In genomic region chr3:33278106-33278672, GRCh38 we compare ENCODE assay signal across 8 cellular contexts. TPM values are rescaled to one million over a fixed set of nuclear protein-coding genes. Genes with fewer than 3 reads are reported as not detected.
DNase-seq lines count a peak whose midpoint lies in the region; ATAC-seq and TF ChIP-seq lines count a peak whose summit lies in the region.

No MANE protein-coding gene starts in this region.

- peaks cover 36% of the 10 kb centered on the region for H3K27me3 Mint-ChIP-seq in activated T-helper 17 cell treated with anti-CD3 and anti-CD28 coated beads, Interleukin-2, amount 50 U/mL, for 72 hours

- H3K27me3 ChIP-seq in thoracic aorta (replicated peaks; ENCODE audit: insufficient read depth): no peaks in the 10 kb centered on the region

- ATAC-seq in activated T-helper 17 cell treated with anti-CD3 and anti-CD28 coated beads, Interleukin-2, amount 50 U/mL, for 72 hours (replicated peaks): no peak
- ATAC-seq in thoracic aorta (ENCODE audit: insufficient number of reproducible peaks, low FRiP score, low read depth): no peak

- peak overlapping the region; percentile 40 for H3K4me3 Mint-ChIP-seq in activated T-helper 17 cell treated with anti-CD3 and anti-CD28 coated beads, Interleukin-2, amount 50 U/mL, for 72 hours

- peak overlapping the region; percentile 1 to 73 for H3K27ac ChIP-seq in thoracic aorta

- no peaks in the 10 kb centered on the region for H3K4me1 Mint-ChIP-seq in activated T-helper 17 cell treated with anti-CD3 and anti-CD28 coated beads, Interleukin-2, amount 50 U/mL, for 72 hours

- no peak for TF ChIP-seq CTCF in thoracic aorta (IDR thresholded peaks at IDR 0.05)
- no peak for TF ChIP-seq CTCF in GM13977 (IDR thresholded peaks at IDR 0.05; ENCODE audit: extremely low read depth, insufficient read depth, missing control alignments)

- no peaks in the 10 kb centered on the region for H3K9me3 ChIP-seq in thoracic aorta

- no peaks in the 10 kb centered on the region for H3K36me3 ChIP-seq in thoracic aorta

- DNase-seq in NCI-H2107 treated with DMSO at 0.1 percent for 48 hours (lab: John Stamatoyannopoulos, UW; ENCODE audit: unreplicated experiment) (peak; percentile 4), NCI-H2107 (lab: John Stamatoyannopoulos, UW) (no peak), iris pigment epithelial cell (ENCODE audit: low read depth) (peak; percentile 12), thoracic aorta (ENCODE audit: low spot score) (no peak), NCI-H1048 (lab: John Stamatoyannopoulos, UW) (no peak), GM13977 (ENCODE audit: low spot score) (no peak)
- DNase-seq in activated CD8-positive, alpha-beta memory T cell treated with anti-CD3 and anti-CD28 coated beads, Interleukin-2, amount 50 U/mL, for 4 hours: no peak

- in situ Hi-C loops in GM13977 (cut with MboI; ENCODE audit: low pct_unique_long_range_greater_than_20kb, low sequenced_read_pairs, unreplicated experiment): no loop called here

- H3K9me3 Mint-ChIP-seq in activated T-helper 17 cell treated with anti-CD3 and anti-CD28 coated beads, Interleukin-2, amount 50 U/mL, for 72 hours: no peaks in the 10 kb centered on the region

- H3K36me3 Mint-ChIP-seq in activated T-helper 17 cell treated with anti-CD3 and anti-CD28 coated beads, Interleukin-2, amount 50 U/mL, for 72 hours (ENCODE audit: low read depth): no peaks in the 10 kb centered on the region

- peaks cover 4 to 15% of the 10 kb centered on the region in 2 donors for H3K4me1 ChIP-seq in thoracic aorta (ENCODE audit: control insufficient read depth in 1 of 2, low read depth in 2 of 2)

- H3K4me3 ChIP-seq in thoracic aorta: peak overlapping the region; percentile 81

- H3K27ac Mint-ChIP-seq in activated T-helper 17 cell treated with anti-CD3 and anti-CD28 coated beads, Interleukin-2, amount 50 U/mL, for 72 hours: no peak overlapping the region

RNA-seq across cellular contexts. Expression of gene FBXL2, which starts 0.9 kb away (rescaled TPM):
- under 1 TPM; 0.08 to 0.11 TPM for total RNA-seq in activated T-helper 17 cell treated with anti-CD3 and anti-CD28 coated beads, Interleukin-2, amount 50 U/mL, for 72 hours
- total RNA-seq in thoracic aorta: 10 to 100 TPM; 21.7 to 24.6 TPM

RNA-seq across cellular contexts. Expression of gene SUSD5, which starts 59.6 kb away (rescaled TPM):
- total RNA-seq in activated T-helper 17 cell treated with anti-CD3 and anti-CD28 coated beads, Interleukin-2, amount 50 U/mL, for 72 hours: not detected
- total RNA-seq in thoracic aorta: 100 to 1,000 TPM; 259 to 273 TPM

Comparison
In these comparisons a context has a peak if more than half of its experiments do, and no peak if none do; other contexts are left out.
1. DNase-seq: peak in NCI-H2107 treated with DMSO at 0.1 percent for 48 hours (single experiment) and iris pigment epithelial cell (single experiment); none in NCI-H2107 (single experiment), thoracic aorta (single experiment), activated CD8-positive, alpha-beta memory T cell treated with anti-CD3 and anti-CD28 coated beads, Interleukin-2, amount 50 U/mL, for 4 hours (single experiment), NCI-H1048 (single experiment) and GM13977 (single experiment).
2. RNA of gene FBXL2, which starts 0.9 kb away (total RNA-seq): 21.7 to 24.6 TPM in thoracic aorta; 0.08 to 0.11 TPM in activated T-helper 17 cell treated with anti-CD3 and anti-CD28 coated beads, Interleukin-2, amount 50 U/mL, for 72 hours; every median in the first group is over 10 times any median in the second.
3. RNA of gene SUSD5, which starts 59.6 kb away (total RNA-seq): 259 to 273 TPM in thoracic aorta; not detected in activated T-helper 17 cell treated with anti-CD3 and anti-CD28 coated beads, Interleukin-2, amount 50 U/mL, for 72 hours; every median in the first group is over 100 times any median in the second.